Comparison of ENCODE assay signal across 2 cellular contexts in the genomic region with DNA sequence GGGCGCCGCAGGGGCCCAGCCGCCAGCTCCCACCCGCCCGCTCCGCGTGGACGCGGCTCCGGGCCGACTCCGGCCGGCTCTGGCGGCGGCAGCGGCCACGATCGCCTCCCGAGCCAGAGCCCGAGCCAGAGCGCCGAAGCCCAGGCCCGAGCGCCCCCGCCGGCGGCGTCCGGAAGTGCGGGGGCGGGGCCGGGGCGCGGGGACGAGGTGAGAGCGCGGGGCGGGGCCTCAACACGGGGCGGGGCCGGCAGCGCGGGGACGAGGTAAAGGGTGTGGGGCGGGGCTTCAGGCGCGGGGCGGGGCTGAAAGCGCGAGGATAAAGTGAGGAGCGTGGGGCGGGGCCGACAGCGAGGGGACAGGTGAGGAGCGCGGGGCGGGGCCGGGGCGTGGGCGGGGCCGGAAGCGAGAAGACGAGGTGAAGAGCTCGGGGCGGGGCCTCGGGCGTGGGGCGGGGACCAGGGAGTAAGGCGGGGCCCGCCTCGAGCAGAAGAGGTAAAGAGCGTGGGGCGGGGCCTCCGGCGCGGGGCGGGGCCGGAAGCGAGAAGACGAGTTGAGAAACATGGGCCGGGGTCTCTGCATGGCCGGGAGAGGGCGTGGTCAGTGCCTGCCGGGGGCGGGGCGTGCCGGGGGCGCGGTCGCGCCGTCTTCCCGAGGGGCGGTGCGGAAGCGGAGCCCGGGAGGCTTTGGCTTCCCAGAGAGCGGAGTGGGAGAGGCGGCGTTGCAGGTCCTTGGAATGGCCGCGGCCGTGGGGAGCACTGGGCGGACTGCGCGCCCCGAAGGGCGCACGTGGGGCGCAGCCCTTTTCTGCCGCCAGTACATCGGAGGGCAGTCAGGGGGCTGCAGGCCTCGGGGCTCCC.
TF ChIP-seq lines count a peak whose summit lies in the region.

AXIN1 (minus strand) TSS at position 177 of the 857 bp plus-strand sequence. CDS start 5,698 bp downstream, outside the sequence.

TF ChIP-seq in IMR-90, 13 proteins besides CTCF, POLR2A, EP300 and RAD21:
- peak; percentile 51; the same call in 1 of the 2 replicates for TF ChIP-seq MXI1 (IDR thresholded peaks at IDR 0.05; ENCODE audit: borderline replicate concordance, low read depth, low read length)
- TF ChIP-seq, protein P1, sequence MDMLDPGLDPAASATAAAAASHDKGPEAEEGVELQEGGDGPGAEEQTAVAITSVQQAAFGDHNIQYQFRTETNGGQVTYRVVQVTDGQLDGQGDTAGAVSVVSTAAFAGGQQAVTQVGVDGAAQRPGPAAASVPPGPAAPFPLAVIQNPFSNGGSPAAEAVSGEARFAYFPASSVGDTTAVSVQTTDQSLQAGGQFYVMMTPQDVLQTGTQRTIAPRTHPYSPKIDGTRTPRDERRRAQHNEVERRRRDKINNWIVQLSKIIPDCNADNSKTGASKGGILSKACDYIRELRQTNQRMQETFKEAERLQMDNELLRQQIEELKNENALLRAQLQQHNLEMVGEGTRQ (IDR thresholded peaks at IDR 0.05; ENCODE audit: low read depth, low read length): no peak
- no peak for TF ChIP-seq CHD1 (IDR thresholded peaks at IDR 0.05; ENCODE audit: low read depth, low read length)
- no peak for TF ChIP-seq RCOR1 (IDR thresholded peaks at IDR 0.05; ENCODE audit: insufficient replicate concordance, low read length)
- peak; percentile 73; the same call in 1 of the 2 replicates for TF ChIP-seq MAZ (IDR thresholded peaks at IDR 0.05; ENCODE audit: borderline replicate concordance, low read depth, low read length)
- no peak for TF ChIP-seq FOS (IDR thresholded peaks at IDR 0.05; ENCODE audit: low read depth, low read length)

TF ChIP-seq in endothelial cell of umbilical vein, 7 proteins besides CTCF, POLR2A, EP300 and RAD21:
- TF ChIP-seq MYC (IDR thresholded peaks at IDR 0.05; ENCODE audit: low read depth, low read length) (no peak), POLR2AphosphoS5 (IDR thresholded peaks at IDR 0.05; ENCODE audit: insufficient read depth, low read depth, low read length) (peak; percentile 62)
TF ChIP-seq in endothelial cell of umbilical vein: peak in this region for 1.
